Comparison of ENCODE assay signal across 22 cellular contexts in genomic region chr11:6196396-6196795, GRCh38. TPM values are rescaled to one million over a fixed set of nuclear protein-coding genes. Genes with fewer than 3 reads are reported as not detected.
A peak's percentile ranks its signal among the peaks of the same experiment; 100 is the strongest.
DNase-seq lines count a peak whose midpoint lies in the region; ATAC-seq and TF ChIP-seq lines count a peak whose summit lies in the region.
"Had no signal": no experiment of that assay in that cellular context is flagged by ENCODE, and none has a peak within 500 bp of the region (broad histone marks: within the 10 kb centered on the region; RNA-seq: fewer than 3 reads in every experiment).

No MANE protein-coding gene starts in this region.

- ATAC-seq in activated CD4-positive, alpha-beta T cell treated with anti-CD3 and anti-CD28 coated beads for 36 hours: peak; percentile 80
- ATAC-seq in HG03280 (IDR thresholded peaks at IDR 0.05; ENCODE audit: unreplicated experiment) (peak; percentile 73), left ventricle myocardium superior (no peak)
- ATAC-seq: GM23338 had no signal

- no peaks in the 10 kb centered on the region for H3K36me3 Mint-ChIP-seq in activated CD4-positive, alpha-beta T cell treated with anti-CD3 and anti-CD28 coated beads for 36 hours (ENCODE audit: low read depth)
- H3K36me3 Mint-ChIP-seq in T-helper 2 cell treated with Interferon-gamma antibody and Interleukin-4, amounts not matched to agents 5 μg/mL and 100 μg/mL, for 36 hours (ENCODE audit: low read depth): no peaks in the 10 kb centered on the region
- H3K36me3 Mint-ChIP-seq: neural progenitor cell had no signal

- no peak overlapping the region for H3K27ac ChIP-seq in smooth muscle cell (ENCODE audit: low read depth)
- H3K27ac ChIP-seq: adrenal gland, cardiac muscle cell, neural progenitor cell, thyroid gland had no signal

- 50% methylated on average over 4 of the region's 4 CpGs for WGBS in smooth muscle cell (ENCODE audit: low lambda C conversion rate)

- peak overlapping the region; percentile 59 for H3K4me2 ChIP-seq in smooth muscle cell
- H3K4me2 ChIP-seq: GM23338, neural progenitor cell had no signal

- H4K20me1 ChIP-seq in smooth muscle cell (ENCODE audit: low read depth): no peaks in the 10 kb centered on the region

- H3K4me3 Mint-ChIP-seq in activated CD4-positive, alpha-beta T cell treated with anti-CD3 and anti-CD28 coated beads for 36 hours: no peak overlapping the region
- no peak overlapping the region for H3K4me3 Mint-ChIP-seq in T-helper 2 cell treated with Interferon-gamma antibody and Interleukin-4, amounts not matched to agents 5 μg/mL and 100 μg/mL, for 36 hours
- H3K4me3 Mint-ChIP-seq: GM23338, neural progenitor cell had no signal

- no peaks in the 10 kb centered on the region for H3K9me3 ChIP-seq in smooth muscle cell (replicated peaks; ENCODE audit: low read depth)
- H3K9me3 ChIP-seq: adrenal gland, thyroid gland had no signal

- H3K36me3 ChIP-seq in smooth muscle cell (ENCODE audit: low read depth): no peaks in the 10 kb centered on the region
- H3K36me3 ChIP-seq: adrenal gland, cardiac muscle cell, neural progenitor cell, thyroid gland had no signal

- no peak overlapping the region for H3K4me3 ChIP-seq in smooth muscle cell
- H3K4me3 ChIP-seq: adrenal gland, cardiac muscle cell, GM23338, neural progenitor cell, thyroid gland had no signal

- H3K27me3 ChIP-seq in smooth muscle cell (ENCODE audit: low read depth): no peaks in the 10 kb centered on the region
- H3K27me3 ChIP-seq: adrenal gland, cardiac muscle cell, neural progenitor cell, thyroid gland had no signal

- CTCF ChIA-PET in activated CD4-positive, alpha-beta T cell treated with anti-CD3 and anti-CD28 coated beads for 36 hours (lab: Charles Lee): interaction anchor here (1.4 kb wide), 1 partner anchor 8 kb away, joined by 4 read pairs; no protein-coding TSS in a partner anchor

- H3K27ac Mint-ChIP-seq in activated CD4-positive, alpha-beta T cell treated with anti-CD3 and anti-CD28 coated beads for 36 hours: no peak overlapping the region
- H3K27ac Mint-ChIP-seq in T-helper 2 cell treated with Interferon-gamma antibody and Interleukin-4, amounts not matched to agents 5 μg/mL and 100 μg/mL, for 36 hours: no peak overlapping the region
- H3K27ac Mint-ChIP-seq: GM23338, neural progenitor cell had no signal

- POLR2A ChIA-PET in activated CD4-positive, alpha-beta T cell treated with anti-CD3 and anti-CD28 coated beads for 36 hours (lab: Charles Lee): no interaction called here

- intact Hi-C loops in activated CD4-positive, alpha-beta T cell treated with anti-CD3 and anti-CD28 coated beads for 36 hours (cut with DNase I, micrococcal nuclease): no loop called here
- intact Hi-C loops in left ventricle myocardium superior (cut with micrococcal nuclease): no loop called here

- H3F3A ChIP-seq in smooth muscle cell (ENCODE audit: low read depth): no peaks in the 10 kb centered on the region

- H3K4me1 Mint-ChIP-seq in activated CD4-positive, alpha-beta T cell treated with anti-CD3 and anti-CD28 coated beads for 36 hours: peaks cover 16% of the 10 kb centered on the region
- H3K4me1 Mint-ChIP-seq in T-helper 2 cell treated with Interferon-gamma antibody and Interleukin-4, amounts not matched to agents 5 μg/mL and 100 μg/mL, for 36 hours (ENCODE audit: low read depth): peaks cover 15% of the 10 kb centered on the region
- H3K4me1 Mint-ChIP-seq: neural progenitor cell had no signal

- H3K9ac ChIP-seq in smooth muscle cell (ENCODE audit: low read depth): no peak overlapping the region
- H3K9ac ChIP-seq: neural progenitor cell had no signal

- H3K27me3 Mint-ChIP-seq in activated CD4-positive, alpha-beta T cell treated with anti-CD3 and anti-CD28 coated beads for 36 hours: peaks cover 2% of the 10 kb centered on the region
- peaks cover 4% of the 10 kb centered on the region for H3K27me3 Mint-ChIP-seq in T-helper 2 cell treated with Interferon-gamma antibody and Interleukin-4, amounts not matched to agents 5 μg/mL and 100 μg/mL, for 36 hours (ENCODE audit: low read depth)

- H3K9me3 Mint-ChIP-seq in activated CD4-positive, alpha-beta T cell treated with anti-CD3 and anti-CD28 coated beads for 36 hours (ENCODE audit: low read depth): no peaks in the 10 kb centered on the region
- no peaks in the 10 kb centered on the region for H3K9me3 Mint-ChIP-seq in T-helper 2 cell treated with Interferon-gamma antibody and Interleukin-4, amounts not matched to agents 5 μg/mL and 100 μg/mL, for 36 hours
- H3K9me3 Mint-ChIP-seq: GM23338, neural progenitor cell had no signal

- DNase-seq in activated CD4-positive, alpha-beta T cell treated with anti-CD3 and anti-CD28 coated beads for 36 hours: no peak
- DNase-seq in activated CD4-positive, alpha-beta T cell treated with anti-CD3 and anti-CD28 coated beads for 4 hours: no peak
- peak; percentile 19 for DNase-seq in T-helper 2 cell treated with Interferon-gamma antibody and Interleukin-4, amounts not matched to agents 5 μg/mL and 100 μg/mL, for 36 hours (ENCODE audit: low spot score)
- DNase-seq in smooth muscle cell (lab: John Stamatoyannopoulos, UW; ENCODE audit: unreplicated experiment): no peak
- no peak for DNase-seq in left ventricle myocardium superior
- DNase-seq in stimulated activated CD4-positive, alpha-beta T cell treated with anti-CD3 and anti-CD28 coated beads, Interleukin-15, amount 100 ng/mL, for 24 hours: no peak
- DNase-seq in stimulated activated CD4-positive, alpha-beta T cell treated with anti-CD3 and anti-CD28 coated beads, Interleukin-2, amount 100 ng/mL, for 24 hours: no peak
- DNase-seq: activated CD4-positive, alpha-beta T cell treated with anti-CD3 and anti-CD28 coated beads, Interleukin-2, amount 50 U/mL, for 1 hour; adrenal gland; erythroblast; thyroid gland had no signal

- no peaks in the 10 kb centered on the region for H3K4me1 ChIP-seq in smooth muscle cell (ENCODE audit: low read depth)
- H3K4me1 ChIP-seq: adrenal gland, neural progenitor cell, thyroid gland had no signal

- TF ChIP-seq CTCF in smooth muscle cell (IDR thresholded peaks at IDR 0.05; ENCODE audit: borderline replicate concordance, insufficient read depth, poor library complexity, severe bottlenecking): no peak

- H3K79me2 ChIP-seq in smooth muscle cell (ENCODE audit: low read depth): no peaks in the 10 kb centered on the region

- H2AFZ ChIP-seq in smooth muscle cell (ENCODE audit: low read depth): no peak overlapping the region
- H2AFZ ChIP-seq: GM23338, neural progenitor cell had no signal

RNA-seq across cellular contexts. Expression of gene OR52W1, which starts 2.6 kb away (rescaled TPM):
- not detected for total RNA-seq in activated CD4-positive, alpha-beta T cell treated with anti-CD3 and anti-CD28 coated beads for 36 hours
- total RNA-seq in smooth muscle cell: not detected in 2 replicates
- polyA plus RNA-seq in smooth muscle cell: not detected in 2 replicates
- total RNA-seq in left ventricle myocardium superior: not detected
- total RNA-seq: adrenal gland, cardiac muscle cell, frontal cortex, G401, GM23338, HT-29, LHCN-M2, renal cortical epithelial cell, RPMI7951, thyroid gland had no signal
- polyA plus RNA-seq: adrenal gland, BJ, cardiac muscle cell, GM23338 had no signal

RNA-seq across cellular contexts. Expression of gene C11orf42, which starts 9.0 kb away (rescaled TPM):
- not detected for total RNA-seq in activated CD4-positive, alpha-beta T cell treated with anti-CD3 and anti-CD28 coated beads for 36 hours
- total RNA-seq in smooth muscle cell (not detected in 2 replicates), left ventricle myocardium superior (not detected)
- 0.41 TPM in 1 of 2 replicates, not detected in the other for polyA plus RNA-seq in smooth muscle cell
- total RNA-seq: adrenal gland, cardiac muscle cell, frontal cortex, G401, GM23338, HT-29, LHCN-M2, renal cortical epithelial cell, RPMI7951, thyroid gland had no signal
- polyA plus RNA-seq: adrenal gland, BJ, GM23338 had no signal

RNA-seq across cellular contexts. Expression of gene OR52B2, which starts 26.3 kb away (rescaled TPM):
- not detected for total RNA-seq in activated CD4-positive, alpha-beta T cell treated with anti-CD3 and anti-CD28 coated beads for 36 hours
- total RNA-seq in smooth muscle cell: not detected in 2 replicates
- not detected in 2 replicates for polyA plus RNA-seq in smooth muscle cell
- total RNA-seq in left ventricle myocardium superior: not detected
- total RNA-seq: adrenal gland, frontal cortex, G401, GM23338, HT-29, LHCN-M2, renal cortical epithelial cell, RPMI7951 had no signal
- polyA plus RNA-seq: adrenal gland, BJ, cardiac muscle cell, GM23338 had no signal

RNA-seq across cellular contexts. Expression of gene FHIP1B, which starts 38.0 kb away (rescaled TPM):
- total RNA-seq in activated CD4-positive, alpha-beta T cell treated with anti-CD3 and anti-CD28 coated beads for 36 hours: 10 to 100 TPM; 17.0 to 17.1 TPM
- total RNA-seq in smooth muscle cell (16.2 and 17.9 TPM in 2 replicates), left ventricle myocardium superior (16.3 TPM)
- polyA plus RNA-seq in smooth muscle cell: 16.2 and 22.1 TPM in 2 replicates

RNA-seq across cellular contexts. Expression of gene CNGA4, which starts 42.5 kb away (rescaled TPM):
- total RNA-seq in activated CD4-positive, alpha-beta T cell treated with anti-CD3 and anti-CD28 coated beads for 36 hours: under 1 TPM; 0.21 to 0.25 TPM
- total RNA-seq in smooth muscle cell: 0.58 TPM in 1 of 2 replicates, not detected in the other
- polyA plus RNA-seq in smooth muscle cell: not detected in 2 replicates
- total RNA-seq in left ventricle myocardium superior: not detected
- total RNA-seq: G401, GM23338, HT-29, LHCN-M2, RPMI7951 had no signal
